ENCODE assay signal across 10 cellular contexts in genomic region chr4:107519057-107519456, GRCh38.
A peak's percentile ranks its signal among the peaks of the same experiment; 100 is the strongest.
DNase-seq lines count a peak whose midpoint lies in the region; ATAC-seq and TF ChIP-seq lines count a peak whose summit lies in the region.
"Had no signal": no experiment of that assay in that cellular context is flagged by ENCODE, and none has a peak within 500 bp of the region (broad histone marks: within the 10 kb centered on the region; RNA-seq: fewer than 3 reads in every experiment).

No MANE protein-coding gene starts in this region.

- no peak overlapping the region for H3K4me3 Mint-ChIP-seq in progenitor cell of endocrine pancreas (ENCODE audit: low read depth)
- no peak overlapping the region for H3K4me3 Mint-ChIP-seq in T-helper 2 cell treated with Interferon-gamma antibody and Interleukin-4, amounts not matched to agents 5 μg/mL and 100 μg/mL, for 36 hours

- intact Hi-C loops in left ventricle myocardium superior (cut with micrococcal nuclease): no loop called here

- H3K4me1 Mint-ChIP-seq in progenitor cell of endocrine pancreas (ENCODE audit: low read depth): peaks cover 9% of the 10 kb centered on the region
- H3K4me1 Mint-ChIP-seq in T-helper 2 cell treated with Interferon-gamma antibody and Interleukin-4, amounts not matched to agents 5 μg/mL and 100 μg/mL, for 36 hours (ENCODE audit: low read depth): no peaks in the 10 kb centered on the region

- TF ChIP-seq POLR2A in NB4 (IDR thresholded peaks at IDR 0.05; ENCODE audit: extremely low read depth, insufficient read length): no peak

- no peak overlapping the region for H3K4me3 ChIP-seq in NB4 (ENCODE audit: low read depth, low read length)
- H3K4me3 ChIP-seq: pancreas had no signal

- H3K36me3 Mint-ChIP-seq in progenitor cell of endocrine pancreas (ENCODE audit: insufficient read depth): peaks cover 13% of the 10 kb centered on the region
- no peaks in the 10 kb centered on the region for H3K36me3 Mint-ChIP-seq in T-helper 2 cell treated with Interferon-gamma antibody and Interleukin-4, amounts not matched to agents 5 μg/mL and 100 μg/mL, for 36 hours (ENCODE audit: low read depth)

- peaks cover 20% of the 10 kb centered on the region for H3K9me3 Mint-ChIP-seq in progenitor cell of endocrine pancreas (ENCODE audit: low read depth)
- no peaks in the 10 kb centered on the region for H3K9me3 Mint-ChIP-seq in T-helper 2 cell treated with Interferon-gamma antibody and Interleukin-4, amounts not matched to agents 5 μg/mL and 100 μg/mL, for 36 hours

- ATAC-seq in HG03457 (IDR thresholded peaks at IDR 0.05; ENCODE audit: unreplicated experiment): no peak
- ATAC-seq in left ventricle myocardium superior: no peak

- H3K27me3 Mint-ChIP-seq in progenitor cell of endocrine pancreas: no peaks in the 10 kb centered on the region
- no peaks in the 10 kb centered on the region for H3K27me3 Mint-ChIP-seq in T-helper 2 cell treated with Interferon-gamma antibody and Interleukin-4, amounts not matched to agents 5 μg/mL and 100 μg/mL, for 36 hours (ENCODE audit: low read depth)

- DNase-seq in GM03348 (ENCODE audit: low spot score) (peak; percentile 46), NB4 (ENCODE audit: low read depth) (peak; percentile 8), dermis blood vessel endothelial cell (peak; percentile 12), progenitor cell of endocrine pancreas (ENCODE audit: low spot score, unreplicated experiment) (peak; percentile 10), cortex of kidney (lab: John Stamatoyannopoulos, UW) (no peak), left ventricle myocardium superior (no peak)
- no peak for DNase-seq in T-helper 2 cell treated with Interferon-gamma antibody and Interleukin-4, amounts not matched to agents 5 μg/mL and 100 μg/mL, for 36 hours (ENCODE audit: low spot score)
- DNase-seq: activated effector memory CD4-positive, alpha-beta T cell treated with anti-CD3 and anti-CD28 coated beads, Interleukin-2, amount 50 U/mL, for 16 hours; pancreas had no signal

- H3K27ac Mint-ChIP-seq in progenitor cell of endocrine pancreas: no peak overlapping the region
- H3K27ac Mint-ChIP-seq in T-helper 2 cell treated with Interferon-gamma antibody and Interleukin-4, amounts not matched to agents 5 μg/mL and 100 μg/mL, for 36 hours: no peak overlapping the region

- peak; percentile 2 for TF ChIP-seq CTCF in NB4 (IDR thresholded peaks at IDR 0.05; ENCODE audit: low read depth, low read length)
- TF ChIP-seq CTCF in progenitor cell of endocrine pancreas (IDR thresholded peaks at IDR 0.05; ENCODE audit: unreplicated experiment): peak; percentile 80

Comparison
In these comparisons a context has a peak if more than half of its experiments do, and no peak if none do; other contexts are left out.
1. DNase-seq: peak in GM03348 (single experiment), NB4 (single experiment), dermis blood vessel endothelial cell (single experiment) and progenitor cell of endocrine pancreas (single experiment); none in cortex of kidney (single experiment), T-helper 2 cell treated with Interferon-gamma antibody and Interleukin-4, amounts not matched to agents 5 μg/mL and 100 μg/mL, for 36 hours (single experiment) and left ventricle myocardium superior (single experiment).